1 cellular context compared by ENCODE assay signal in the genomic region with DNA sequence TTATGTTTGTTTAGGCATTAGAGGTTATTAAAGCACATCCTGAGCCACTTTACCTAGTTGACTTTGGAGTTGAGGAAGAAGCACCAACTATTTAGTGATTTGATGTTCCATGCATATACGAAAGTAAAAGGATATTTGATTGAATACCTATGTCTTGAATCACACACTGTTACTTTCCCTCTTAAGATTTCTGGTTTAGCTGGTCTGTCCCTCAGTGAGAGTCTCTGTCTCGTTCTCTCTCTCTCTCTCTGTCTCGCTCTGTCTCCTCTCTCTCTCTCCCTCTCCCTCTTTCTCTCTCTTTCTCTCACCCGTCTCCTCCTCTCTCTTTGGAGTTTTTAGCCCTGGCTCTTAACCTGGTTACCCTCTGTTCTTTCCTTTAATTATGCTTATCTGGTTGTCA.
TF ChIP-seq lines count a peak whose summit lies in the region.

No MANE protein-coding gene starts in this region.

TF ChIP-seq in WTC11, 78 proteins besides CTCF, POLR2A, EP300 and RAD21:
- TF ChIP-seq, protein P1, sequence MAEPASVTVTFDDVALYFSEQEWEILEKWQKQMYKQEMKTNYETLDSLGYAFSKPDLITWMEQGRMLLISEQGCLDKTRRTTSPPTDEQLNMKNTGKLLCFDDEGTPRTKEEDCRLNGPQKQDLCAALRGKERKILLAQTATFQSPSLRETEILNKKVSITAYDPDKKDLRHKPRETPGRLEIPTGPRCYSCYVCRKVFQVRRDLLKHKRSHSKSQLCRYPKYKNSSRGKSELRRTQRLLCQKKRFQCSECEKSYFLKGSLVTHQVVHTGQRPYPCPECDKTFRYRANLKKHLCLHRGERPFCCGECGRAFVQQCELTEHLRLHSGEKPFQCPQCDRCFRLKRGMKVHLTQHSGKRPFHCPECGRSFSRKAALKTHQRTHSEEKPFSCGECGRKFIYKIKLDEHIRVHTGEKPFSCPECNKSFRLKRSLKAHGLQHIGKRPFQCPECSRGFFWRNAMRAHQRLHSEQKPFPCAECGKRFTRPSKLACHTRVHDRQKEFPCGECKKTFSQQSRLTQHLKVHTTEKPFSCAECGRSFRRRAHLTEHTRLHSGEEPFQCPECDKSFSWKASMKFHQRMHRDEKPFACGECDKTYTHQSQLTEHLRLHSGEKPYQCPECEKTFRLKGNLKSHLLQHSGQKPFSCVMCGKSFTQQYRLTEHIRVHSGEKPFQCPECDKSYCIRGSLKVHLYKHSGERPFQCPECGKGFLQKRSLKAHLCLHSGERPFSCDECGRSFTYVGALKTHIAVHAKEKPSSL (CRISPR knock-in tag; conservative IDR thresholded peaks at IDR 0.05): no peak
- TF ChIP-seq, protein P2, sequence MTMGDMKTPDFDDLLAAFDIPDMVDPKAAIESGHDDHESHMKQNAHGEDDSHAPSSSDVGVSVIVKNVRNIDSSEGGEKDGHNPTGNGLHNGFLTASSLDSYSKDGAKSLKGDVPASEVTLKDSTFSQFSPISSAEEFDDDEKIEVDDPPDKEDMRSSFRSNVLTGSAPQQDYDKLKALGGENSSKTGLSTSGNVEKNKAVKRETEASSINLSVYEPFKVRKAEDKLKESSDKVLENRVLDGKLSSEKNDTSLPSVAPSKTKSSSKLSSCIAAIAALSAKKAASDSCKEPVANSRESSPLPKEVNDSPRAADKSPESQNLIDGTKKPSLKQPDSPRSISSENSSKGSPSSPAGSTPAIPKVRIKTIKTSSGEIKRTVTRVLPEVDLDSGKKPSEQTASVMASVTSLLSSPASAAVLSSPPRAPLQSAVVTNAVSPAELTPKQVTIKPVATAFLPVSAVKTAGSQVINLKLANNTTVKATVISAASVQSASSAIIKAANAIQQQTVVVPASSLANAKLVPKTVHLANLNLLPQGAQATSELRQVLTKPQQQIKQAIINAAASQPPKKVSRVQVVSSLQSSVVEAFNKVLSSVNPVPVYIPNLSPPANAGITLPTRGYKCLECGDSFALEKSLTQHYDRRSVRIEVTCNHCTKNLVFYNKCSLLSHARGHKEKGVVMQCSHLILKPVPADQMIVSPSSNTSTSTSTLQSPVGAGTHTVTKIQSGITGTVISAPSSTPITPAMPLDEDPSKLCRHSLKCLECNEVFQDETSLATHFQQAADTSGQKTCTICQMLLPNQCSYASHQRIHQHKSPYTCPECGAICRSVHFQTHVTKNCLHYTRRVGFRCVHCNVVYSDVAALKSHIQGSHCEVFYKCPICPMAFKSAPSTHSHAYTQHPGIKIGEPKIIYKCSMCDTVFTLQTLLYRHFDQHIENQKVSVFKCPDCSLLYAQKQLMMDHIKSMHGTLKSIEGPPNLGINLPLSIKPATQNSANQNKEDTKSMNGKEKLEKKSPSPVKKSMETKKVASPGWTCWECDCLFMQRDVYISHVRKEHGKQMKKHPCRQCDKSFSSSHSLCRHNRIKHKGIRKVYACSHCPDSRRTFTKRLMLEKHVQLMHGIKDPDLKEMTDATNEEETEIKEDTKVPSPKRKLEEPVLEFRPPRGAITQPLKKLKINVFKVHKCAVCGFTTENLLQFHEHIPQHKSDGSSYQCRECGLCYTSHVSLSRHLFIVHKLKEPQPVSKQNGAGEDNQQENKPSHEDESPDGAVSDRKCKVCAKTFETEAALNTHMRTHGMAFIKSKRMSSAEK (CRISPR knock-in tag; IDR thresholded peaks at IDR 0.05; ENCODE audit: borderline replicate concordance): no peak
- TF ChIP-seq, protein P3, sequence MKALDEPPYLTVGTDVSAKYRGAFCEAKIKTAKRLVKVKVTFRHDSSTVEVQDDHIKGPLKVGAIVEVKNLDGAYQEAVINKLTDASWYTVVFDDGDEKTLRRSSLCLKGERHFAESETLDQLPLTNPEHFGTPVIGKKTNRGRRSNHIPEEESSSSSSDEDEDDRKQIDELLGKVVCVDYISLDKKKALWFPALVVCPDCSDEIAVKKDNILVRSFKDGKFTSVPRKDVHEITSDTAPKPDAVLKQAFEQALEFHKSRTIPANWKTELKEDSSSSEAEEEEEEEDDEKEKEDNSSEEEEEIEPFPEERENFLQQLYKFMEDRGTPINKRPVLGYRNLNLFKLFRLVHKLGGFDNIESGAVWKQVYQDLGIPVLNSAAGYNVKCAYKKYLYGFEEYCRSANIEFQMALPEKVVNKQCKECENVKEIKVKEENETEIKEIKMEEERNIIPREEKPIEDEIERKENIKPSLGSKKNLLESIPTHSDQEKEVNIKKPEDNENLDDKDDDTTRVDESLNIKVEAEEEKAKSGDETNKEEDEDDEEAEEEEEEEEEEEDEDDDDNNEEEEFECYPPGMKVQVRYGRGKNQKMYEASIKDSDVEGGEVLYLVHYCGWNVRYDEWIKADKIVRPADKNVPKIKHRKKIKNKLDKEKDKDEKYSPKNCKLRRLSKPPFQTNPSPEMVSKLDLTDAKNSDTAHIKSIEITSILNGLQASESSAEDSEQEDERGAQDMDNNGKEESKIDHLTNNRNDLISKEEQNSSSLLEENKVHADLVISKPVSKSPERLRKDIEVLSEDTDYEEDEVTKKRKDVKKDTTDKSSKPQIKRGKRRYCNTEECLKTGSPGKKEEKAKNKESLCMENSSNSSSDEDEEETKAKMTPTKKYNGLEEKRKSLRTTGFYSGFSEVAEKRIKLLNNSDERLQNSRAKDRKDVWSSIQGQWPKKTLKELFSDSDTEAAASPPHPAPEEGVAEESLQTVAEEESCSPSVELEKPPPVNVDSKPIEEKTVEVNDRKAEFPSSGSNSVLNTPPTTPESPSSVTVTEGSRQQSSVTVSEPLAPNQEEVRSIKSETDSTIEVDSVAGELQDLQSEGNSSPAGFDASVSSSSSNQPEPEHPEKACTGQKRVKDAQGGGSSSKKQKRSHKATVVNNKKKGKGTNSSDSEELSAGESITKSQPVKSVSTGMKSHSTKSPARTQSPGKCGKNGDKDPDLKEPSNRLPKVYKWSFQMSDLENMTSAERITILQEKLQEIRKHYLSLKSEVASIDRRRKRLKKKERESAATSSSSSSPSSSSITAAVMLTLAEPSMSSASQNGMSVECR (CRISPR knock-in tag; IDR thresholded peaks at IDR 0.05; ENCODE audit: borderline replicate concordance): no peak
- no peak for TF ChIP-seq CREM (CRISPR knock-in tag; IDR thresholded peaks at IDR 0.05)
- TF ChIP-seq TEAD4 (CRISPR knock-in tag; IDR thresholded peaks at IDR 0.05): no peak
- TF ChIP-seq, protein P4, sequence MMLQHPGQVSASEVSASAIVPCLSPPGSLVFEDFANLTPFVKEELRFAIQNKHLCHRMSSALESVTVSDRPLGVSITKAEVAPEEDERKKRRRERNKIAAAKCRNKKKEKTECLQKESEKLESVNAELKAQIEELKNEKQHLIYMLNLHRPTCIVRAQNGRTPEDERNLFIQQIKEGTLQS (CRISPR knock-in tag; conservative IDR thresholded peaks at IDR 0.05): no peak
- no peak for TF ChIP-seq JUN (CRISPR knock-in tag; IDR thresholded peaks at IDR 0.05)
- TF ChIP-seq, protein P5, sequence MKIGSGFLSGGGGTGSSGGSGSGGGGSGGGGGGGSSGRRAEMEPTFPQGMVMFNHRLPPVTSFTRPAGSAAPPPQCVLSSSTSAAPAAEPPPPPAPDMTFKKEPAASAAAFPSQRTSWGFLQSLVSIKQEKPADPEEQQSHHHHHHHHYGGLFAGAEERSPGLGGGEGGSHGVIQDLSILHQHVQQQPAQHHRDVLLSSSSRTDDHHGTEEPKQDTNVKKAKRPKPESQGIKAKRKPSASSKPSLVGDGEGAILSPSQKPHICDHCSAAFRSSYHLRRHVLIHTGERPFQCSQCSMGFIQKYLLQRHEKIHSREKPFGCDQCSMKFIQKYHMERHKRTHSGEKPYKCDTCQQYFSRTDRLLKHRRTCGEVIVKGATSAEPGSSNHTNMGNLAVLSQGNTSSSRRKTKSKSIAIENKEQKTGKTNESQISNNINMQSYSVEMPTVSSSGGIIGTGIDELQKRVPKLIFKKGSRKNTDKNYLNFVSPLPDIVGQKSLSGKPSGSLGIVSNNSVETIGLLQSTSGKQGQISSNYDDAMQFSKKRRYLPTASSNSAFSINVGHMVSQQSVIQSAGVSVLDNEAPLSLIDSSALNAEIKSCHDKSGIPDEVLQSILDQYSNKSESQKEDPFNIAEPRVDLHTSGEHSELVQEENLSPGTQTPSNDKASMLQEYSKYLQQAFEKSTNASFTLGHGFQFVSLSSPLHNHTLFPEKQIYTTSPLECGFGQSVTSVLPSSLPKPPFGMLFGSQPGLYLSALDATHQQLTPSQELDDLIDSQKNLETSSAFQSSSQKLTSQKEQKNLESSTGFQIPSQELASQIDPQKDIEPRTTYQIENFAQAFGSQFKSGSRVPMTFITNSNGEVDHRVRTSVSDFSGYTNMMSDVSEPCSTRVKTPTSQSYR (CRISPR knock-in tag; IDR thresholded peaks at IDR 0.05): no peak
- no peak for TF ChIP-seq TEAD1 (CRISPR knock-in tag; IDR thresholded peaks at IDR 0.05)
- TF ChIP-seq, protein P6, sequence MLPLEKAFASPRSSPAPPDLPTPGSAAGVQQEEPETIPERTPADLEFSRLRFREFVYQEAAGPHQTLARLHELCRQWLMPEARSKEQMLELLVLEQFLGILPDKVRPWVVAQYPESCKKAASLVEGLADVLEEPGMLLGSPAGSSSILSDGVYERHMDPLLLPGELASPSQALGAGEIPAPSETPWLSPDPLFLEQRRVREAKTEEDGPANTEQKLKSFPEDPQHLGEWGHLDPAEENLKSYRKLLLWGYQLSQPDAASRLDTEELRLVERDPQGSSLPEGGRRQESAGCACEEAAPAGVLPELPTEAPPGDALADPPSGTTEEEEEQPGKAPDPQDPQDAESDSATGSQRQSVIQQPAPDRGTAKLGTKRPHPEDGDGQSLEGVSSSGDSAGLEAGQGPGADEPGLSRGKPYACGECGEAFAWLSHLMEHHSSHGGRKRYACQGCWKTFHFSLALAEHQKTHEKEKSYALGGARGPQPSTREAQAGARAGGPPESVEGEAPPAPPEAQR (CRISPR knock-in tag; IDR thresholded peaks at IDR 0.05): no peak
- no peak for TF ChIP-seq IRF2 (CRISPR knock-in tag; IDR thresholded peaks at IDR 0.05; ENCODE audit: borderline replicate concordance, low read depth)
- TF ChIP-seq RORB (CRISPR knock-in tag; IDR thresholded peaks at IDR 0.05): no peak
- no peak for TF ChIP-seq FOXK1 (CRISPR knock-in tag; IDR thresholded peaks at IDR 0.05)
- TF ChIP-seq ZNF121 (CRISPR knock-in tag; IDR thresholded peaks at IDR 0.05): no peak
- TF ChIP-seq, protein P7, sequence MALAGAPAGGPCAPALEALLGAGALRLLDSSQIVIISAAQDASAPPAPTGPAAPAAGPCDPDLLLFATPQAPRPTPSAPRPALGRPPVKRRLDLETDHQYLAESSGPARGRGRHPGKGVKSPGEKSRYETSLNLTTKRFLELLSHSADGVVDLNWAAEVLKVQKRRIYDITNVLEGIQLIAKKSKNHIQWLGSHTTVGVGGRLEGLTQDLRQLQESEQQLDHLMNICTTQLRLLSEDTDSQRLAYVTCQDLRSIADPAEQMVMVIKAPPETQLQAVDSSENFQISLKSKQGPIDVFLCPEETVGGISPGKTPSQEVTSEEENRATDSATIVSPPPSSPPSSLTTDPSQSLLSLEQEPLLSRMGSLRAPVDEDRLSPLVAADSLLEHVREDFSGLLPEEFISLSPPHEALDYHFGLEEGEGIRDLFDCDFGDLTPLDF (CRISPR knock-in tag; IDR thresholded peaks at IDR 0.05): no peak
- TF ChIP-seq, protein P8, sequence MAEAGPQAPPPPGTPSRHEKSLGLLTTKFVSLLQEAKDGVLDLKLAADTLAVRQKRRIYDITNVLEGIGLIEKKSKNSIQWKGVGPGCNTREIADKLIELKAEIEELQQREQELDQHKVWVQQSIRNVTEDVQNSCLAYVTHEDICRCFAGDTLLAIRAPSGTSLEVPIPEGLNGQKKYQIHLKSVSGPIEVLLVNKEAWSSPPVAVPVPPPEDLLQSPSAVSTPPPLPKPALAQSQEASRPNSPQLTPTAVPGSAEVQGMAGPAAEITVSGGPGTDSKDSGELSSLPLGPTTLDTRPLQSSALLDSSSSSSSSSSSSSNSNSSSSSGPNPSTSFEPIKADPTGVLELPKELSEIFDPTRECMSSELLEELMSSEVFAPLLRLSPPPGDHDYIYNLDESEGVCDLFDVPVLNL (CRISPR knock-in tag; IDR thresholded peaks at IDR 0.05; ENCODE audit: borderline replicate concordance, low read depth): no peak
- no peak for TF ChIP-seq SOX15 (CRISPR knock-in tag; IDR thresholded peaks at IDR 0.05)
TF ChIP-seq in WTC11: peak in this region for 0.
